In genomic region chr14:105021656-105022275, GRCh38 we compare ENCODE assay signal across 1 cellular context.
TF ChIP-seq lines count a peak whose summit lies in the region.

No MANE protein-coding gene starts in this region.

TF ChIP-seq in HepG2, 621 proteins besides CTCF, POLR2A, EP300 and RAD21 (continued from another document):
- TF ChIP-seq PREB (CRISPR knock-in tag; IDR thresholded peaks at IDR 0.05) (no peak), ARID4A (CRISPR knock-in tag; IDR thresholded peaks at IDR 0.05; ENCODE audit: borderline replicate concordance) (no peak; the same call in 1 of the 2 replicates), NR2F6 (IDR thresholded peaks at IDR 0.05) (no peak), NR2F6 (CRISPR knock-in tag; IDR thresholded peaks at IDR 0.05) (0 out of 2 replicates have a peak, but pooled peaks have one; percentile 3), ZNF660 (CRISPR knock-in tag; IDR thresholded peaks at IDR 0.05; ENCODE audit: borderline replicate concordance, low read depth) (no peak), ZNF615 (CRISPR knock-in tag; IDR thresholded peaks at IDR 0.05; ENCODE audit: borderline replicate concordance) (0 out of 2 replicates have a peak, but pooled peaks have one; percentile 53), MEIS1 (CRISPR knock-in tag; IDR thresholded peaks at IDR 0.05; ENCODE audit: borderline replicate concordance) (peak; percentile 62; the same call in 1 of the 2 replicates), PAXIP1 (CRISPR knock-in tag; conservative IDR thresholded peaks at IDR 0.05) (peak; percentile 47; the same call in 1 of the 2 replicates), ZNF17 (CRISPR knock-in tag; IDR thresholded peaks at IDR 0.05) (0 out of 2 replicates have a peak, but pooled peaks have one; percentile 58), DNMT1 (CRISPR knock-in tag; IDR thresholded peaks at IDR 0.05) (no peak), ZFP91 (CRISPR knock-in tag; IDR thresholded peaks at IDR 0.05; ENCODE audit: borderline replicate concordance) (peak; percentile 52; the same call in 1 of the 2 replicates), CREB1 (IDR thresholded peaks at IDR 0.05) (no peak), CREB1 (CRISPR knock-in tag; IDR thresholded peaks at IDR 0.05) (peak; percentile 40), TOPORS (CRISPR knock-in tag; IDR thresholded peaks at IDR 0.05) (no peak), ZBTB26 (CRISPR knock-in tag; IDR thresholded peaks at IDR 0.05; ENCODE audit: borderline replicate concordance) (no peak), ZNF761 (CRISPR knock-in tag; conservative IDR thresholded peaks at IDR 0.05) (no peak), HMG20A (CRISPR knock-in tag; IDR thresholded peaks at IDR 0.05; ENCODE audit: borderline replicate concordance) (no peak)
